ENCODE assay signal across 1 cellular context in the genomic region with DNA sequence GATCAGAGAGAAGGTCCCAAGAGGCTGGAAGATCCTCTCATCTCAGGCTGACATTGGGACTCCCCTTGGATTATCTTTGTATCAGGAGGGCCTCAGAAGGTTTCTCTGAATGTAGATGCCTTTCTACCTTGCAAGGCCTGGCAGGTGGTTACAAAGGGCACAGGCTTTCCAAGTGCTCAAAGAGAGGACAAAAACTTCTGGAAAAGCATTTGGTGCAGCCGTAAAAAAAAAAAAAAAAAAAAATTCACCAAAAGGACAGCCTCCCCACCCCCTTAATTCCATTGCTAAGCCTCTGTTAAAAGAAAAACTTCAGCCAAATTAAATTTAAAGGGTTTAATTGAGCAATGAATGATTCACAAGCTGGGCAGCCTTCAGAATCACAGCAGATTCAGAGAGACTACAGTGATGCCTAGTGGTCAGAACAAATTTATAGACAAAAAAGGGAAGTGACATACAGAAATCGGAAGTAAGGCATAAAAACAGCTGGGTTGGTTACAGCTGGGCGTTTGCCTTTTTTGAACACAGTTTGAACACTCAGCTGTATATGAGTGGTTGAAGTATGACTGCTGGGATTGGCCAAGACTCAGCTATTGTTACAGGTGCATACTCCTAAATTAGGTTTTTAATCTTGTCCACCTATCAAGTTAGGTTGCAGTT.
TF ChIP-seq lines count a peak whose summit lies in the region.

No MANE protein-coding gene starts in this region.

TF ChIP-seq in K562, 482 proteins besides CTCF, POLR2A, EP300 and RAD21 (continued from another document and continues in another):
- TF ChIP-seq ZNF318 (IDR thresholded peaks at IDR 0.05; ENCODE audit: borderline replicate concordance in 1 of 2, low read depth in 1 of 2) (peak; percentile 52 to 91; a peak in 3 of 4 replicates), ZNF165 (CRISPR knock-in tag; IDR thresholded peaks at IDR 0.05; ENCODE audit: borderline replicate concordance) (0 out of 2 replicates have a peak, but pooled peaks have one; percentile 26), PHTF2 (CRISPR knock-in tag; IDR thresholded peaks at IDR 0.05) (no peak), MGA (IDR thresholded peaks at IDR 0.05) (no peak; the same call in 1 of the 2 replicates), THRAP3 (IDR thresholded peaks at IDR 0.05; ENCODE audit: borderline replicate concordance) (no peak), ZNF583 (CRISPR knock-in tag; IDR thresholded peaks at IDR 0.05) (no peak)
- TF ChIP-seq, protein P1, sequence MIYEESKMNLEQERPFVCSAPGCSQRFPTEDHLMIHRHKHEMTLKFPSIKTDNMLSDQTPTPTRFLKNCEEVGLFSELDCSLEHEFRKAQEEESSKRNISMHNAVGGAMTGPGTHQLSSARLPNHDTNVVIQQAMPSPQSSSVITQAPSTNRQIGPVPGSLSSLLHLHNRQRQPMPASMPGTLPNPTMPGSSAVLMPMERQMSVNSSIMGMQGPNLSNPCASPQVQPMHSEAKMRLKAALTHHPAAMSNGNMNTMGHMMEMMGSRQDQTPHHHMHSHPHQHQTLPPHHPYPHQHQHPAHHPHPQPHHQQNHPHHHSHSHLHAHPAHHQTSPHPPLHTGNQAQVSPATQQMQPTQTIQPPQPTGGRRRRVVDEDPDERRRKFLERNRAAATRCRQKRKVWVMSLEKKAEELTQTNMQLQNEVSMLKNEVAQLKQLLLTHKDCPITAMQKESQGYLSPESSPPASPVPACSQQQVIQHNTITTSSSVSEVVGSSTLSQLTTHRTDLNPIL (CRISPR knock-in tag; IDR thresholded peaks at IDR 0.05): no peak
- TF ChIP-seq, protein P2, sequence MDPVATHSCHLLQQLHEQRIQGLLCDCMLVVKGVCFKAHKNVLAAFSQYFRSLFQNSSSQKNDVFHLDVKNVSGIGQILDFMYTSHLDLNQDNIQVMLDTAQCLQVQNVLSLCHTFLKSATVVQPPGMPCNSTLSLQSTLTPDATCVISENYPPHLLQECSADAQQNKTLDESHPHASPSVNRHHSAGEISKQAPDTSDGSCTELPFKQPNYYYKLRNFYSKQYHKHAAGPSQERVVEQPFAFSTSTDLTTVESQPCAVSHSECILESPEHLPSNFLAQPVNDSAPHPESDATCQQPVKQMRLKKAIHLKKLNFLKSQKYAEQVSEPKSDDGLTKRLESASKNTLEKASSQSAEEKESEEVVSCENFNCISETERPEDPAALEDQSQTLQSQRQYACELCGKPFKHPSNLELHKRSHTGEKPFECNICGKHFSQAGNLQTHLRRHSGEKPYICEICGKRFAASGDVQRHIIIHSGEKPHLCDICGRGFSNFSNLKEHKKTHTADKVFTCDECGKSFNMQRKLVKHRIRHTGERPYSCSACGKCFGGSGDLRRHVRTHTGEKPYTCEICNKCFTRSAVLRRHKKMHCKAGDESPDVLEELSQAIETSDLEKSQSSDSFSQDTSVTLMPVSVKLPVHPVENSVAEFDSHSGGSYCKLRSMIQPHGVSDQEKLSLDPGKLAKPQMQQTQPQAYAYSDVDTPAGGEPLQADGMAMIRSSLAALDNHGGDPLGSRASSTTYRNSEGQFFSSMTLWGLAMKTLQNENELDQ (CRISPR knock-in tag; IDR thresholded peaks at IDR 0.05; ENCODE audit: borderline replicate concordance): no peak
- TF ChIP-seq, protein P3, sequence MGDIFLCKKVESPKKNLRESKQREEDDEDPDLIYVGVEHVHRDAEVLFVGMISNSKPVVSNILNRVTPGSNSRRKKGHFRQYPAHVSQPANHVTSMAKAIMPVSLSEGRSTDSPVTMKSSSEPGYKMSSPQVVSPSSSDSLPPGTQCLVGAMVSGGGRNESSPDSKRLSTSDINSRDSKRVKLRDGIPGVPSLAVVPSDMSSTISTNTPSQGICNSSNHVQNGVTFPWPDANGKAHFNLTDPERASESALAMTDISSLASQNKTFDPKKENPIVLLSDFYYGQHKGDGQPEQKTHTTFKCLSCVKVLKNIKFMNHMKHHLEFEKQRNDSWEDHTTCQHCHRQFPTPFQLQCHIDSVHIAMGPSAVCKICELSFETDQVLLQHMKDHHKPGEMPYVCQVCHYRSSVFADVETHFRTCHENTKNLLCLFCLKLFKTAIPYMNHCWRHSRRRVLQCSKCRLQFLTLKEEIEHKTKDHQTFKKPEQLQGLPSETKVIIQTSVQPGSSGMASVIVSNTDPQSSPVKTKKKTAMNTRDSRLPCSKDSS (IDR thresholded peaks at IDR 0.05; ENCODE audit: low read depth, partially characterized antibody): no peak
- TF ChIP-seq, protein P4, sequence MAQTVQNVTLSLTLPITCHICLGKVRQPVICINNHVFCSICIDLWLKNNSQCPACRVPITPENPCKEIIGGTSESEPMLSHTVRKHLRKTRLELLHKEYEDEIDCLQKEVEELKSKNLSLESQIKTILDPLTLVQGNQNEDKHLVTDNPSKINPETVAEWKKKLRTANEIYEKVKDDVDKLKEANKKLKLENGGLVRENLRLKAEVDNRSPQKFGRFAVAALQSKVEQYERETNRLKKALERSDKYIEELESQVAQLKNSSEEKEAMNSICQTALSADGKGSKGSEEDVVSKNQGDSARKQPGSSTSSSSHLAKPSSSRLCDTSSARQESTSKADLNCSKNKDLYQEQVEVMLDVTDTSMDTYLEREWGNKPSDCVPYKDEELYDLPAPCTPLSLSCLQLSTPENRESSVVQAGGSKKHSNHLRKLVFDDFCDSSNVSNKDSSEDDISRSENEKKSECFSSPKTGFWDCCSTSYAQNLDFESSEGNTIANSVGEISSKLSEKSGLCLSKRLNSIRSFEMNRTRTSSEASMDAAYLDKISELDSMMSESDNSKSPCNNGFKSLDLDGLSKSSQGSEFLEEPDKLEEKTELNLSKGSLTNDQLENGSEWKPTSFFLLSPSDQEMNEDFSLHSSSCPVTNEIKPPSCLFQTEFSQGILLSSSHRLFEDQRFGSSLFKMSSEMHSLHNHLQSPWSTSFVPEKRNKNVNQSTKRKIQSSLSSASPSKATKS (CRISPR knock-in tag; IDR thresholded peaks at IDR 0.05): no peak
- TF ChIP-seq, protein P5, sequence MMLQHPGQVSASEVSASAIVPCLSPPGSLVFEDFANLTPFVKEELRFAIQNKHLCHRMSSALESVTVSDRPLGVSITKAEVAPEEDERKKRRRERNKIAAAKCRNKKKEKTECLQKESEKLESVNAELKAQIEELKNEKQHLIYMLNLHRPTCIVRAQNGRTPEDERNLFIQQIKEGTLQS (IDR thresholded peaks at IDR 0.05): no peak
- TF ChIP-seq, protein P5 (CRISPR knock-in tag; conservative IDR thresholded peaks at IDR 0.05): no peak
